Comparison of ENCODE assay signal across 8 cellular contexts in genomic region chr1:63575340-63575826, GRCh38. TPM values are rescaled to one million over a fixed set of nuclear protein-coding genes. Genes with fewer than 3 reads are reported as not detected.
DNase-seq lines count a peak whose midpoint lies in the region; ATAC-seq and TF ChIP-seq lines count a peak whose summit lies in the region.

No MANE protein-coding gene starts in this region.

- TF ChIP-seq CTCF in PC-9 (conservative IDR thresholded peaks at IDR 0.05): peak; percentile 95

- ATAC-seq in GM19043 (IDR thresholded peaks at IDR 0.05; ENCODE audit: low read depth, unreplicated experiment) (peak; percentile 75), GM21528 (IDR thresholded peaks at IDR 0.05; ENCODE audit: low FRiP score, unreplicated experiment) (no peak), HG03108 (IDR thresholded peaks at IDR 0.05; ENCODE audit: unreplicated experiment) (no peak)

- no peaks in the 10 kb centered on the region for H3K9me2 ChIP-seq in PC-9 (ENCODE audit: insufficient read depth)

- H3F3A ChIP-seq in PC-9 (ENCODE audit: insufficient read depth, low read depth): no peaks in the 10 kb centered on the region

- H3K4me2 ChIP-seq in PC-9: no peak overlapping the region

- BruUV-seq in PC-9 (replicated peaks; lab: Mats Ljungman, UMichigan): no TSS peak

- H3K4me1 ChIP-seq in PC-9 (replicated peaks; ENCODE audit: insufficient read depth): no peaks in the 10 kb centered on the region

- DNase-seq in AG20443 (ENCODE audit: low spot score): peak; percentile 16
- peak in 1 of 2 experiments; percentile 50 for DNase-seq in PC-9
- peak; percentile 4 for DNase-seq in fibroblast of gingiva (ENCODE audit: low read depth)
- peak; percentile 7 for DNase-seq in renal cortical epithelial cell (ENCODE audit: low read depth)
- no peak for DNase-seq in activated T-cell treated with anti-CD3 and anti-CD28 coated beads for 4 hours

- intact Hi-C loops in PC-9 (cut with micrococcal nuclease; ENCODE audit: unreplicated experiment): loop anchor here (5.0 kb wide), 2 partner anchors 87 to 667 kb away; no protein-coding TSS in a partner anchor

- H3K4me3 ChIP-seq in PC-9: no peak overlapping the region

- POLR2A ChIA-PET in PC-9 (lab: Charles Lee; ENCODE audit: unreplicated experiment): interaction anchor here (0.6 kb wide), 1 partner anchor 1288 kb away, joined by 4 read pairs; no protein-coding TSS in a partner anchor

- H3K27ac ChIP-seq in PC-9: no peak overlapping the region

- no peaks in the 10 kb centered on the region for H3K27me3 ChIP-seq in PC-9 (ENCODE audit: insufficient read depth, low read depth)

- H3K79me2 ChIP-seq in PC-9 (ENCODE audit: low read depth): no peaks in the 10 kb centered on the region

- CTCF ChIA-PET in PC-9 (lab: Charles Lee): interaction anchor here (0.9 kb wide), 2 partner anchors 15 to 16 kb away, joined by 3 to 4 read pairs; no protein-coding TSS in a partner anchor

- H3K9me3 ChIP-seq in PC-9 (ENCODE audit: insufficient read depth, low read depth): no peaks in the 10 kb centered on the region

- no peaks in the 10 kb centered on the region for H4K20me1 ChIP-seq in PC-9 (ENCODE audit: insufficient read depth)

- H2AFZ ChIP-seq in PC-9: no peak overlapping the region

- no peaks in the 10 kb centered on the region for H3K36me3 ChIP-seq in PC-9 (ENCODE audit: low read depth)

RNA-seq across cellular contexts. Expression of gene PGM1, which starts 17.8 kb away (rescaled TPM):
- 90.1 and 101 TPM in 2 replicates for total RNA-seq in PC-9 (2021)
- total RNA-seq in renal cortical epithelial cell: 99.7 and 152 TPM in 2 replicates

RNA-seq across cellular contexts. Expression of gene EFCAB7, which starts 52.1 kb away (rescaled TPM):
- total RNA-seq in PC-9 (2021) (7.7 and 11.2 TPM in 2 replicates), renal cortical epithelial cell (8.5 and 15.1 TPM in 2 replicates)

RNA-seq across cellular contexts. Expression of gene ITGB3BP, which starts 52.4 kb away (rescaled TPM):
- total RNA-seq in PC-9 (2021): 61.7 and 79.2 TPM in 2 replicates
- total RNA-seq in renal cortical epithelial cell: 14.0 and 33.3 TPM in 2 replicates
